25 cellular contexts compared by ENCODE assay signal in the genomic region with DNA sequence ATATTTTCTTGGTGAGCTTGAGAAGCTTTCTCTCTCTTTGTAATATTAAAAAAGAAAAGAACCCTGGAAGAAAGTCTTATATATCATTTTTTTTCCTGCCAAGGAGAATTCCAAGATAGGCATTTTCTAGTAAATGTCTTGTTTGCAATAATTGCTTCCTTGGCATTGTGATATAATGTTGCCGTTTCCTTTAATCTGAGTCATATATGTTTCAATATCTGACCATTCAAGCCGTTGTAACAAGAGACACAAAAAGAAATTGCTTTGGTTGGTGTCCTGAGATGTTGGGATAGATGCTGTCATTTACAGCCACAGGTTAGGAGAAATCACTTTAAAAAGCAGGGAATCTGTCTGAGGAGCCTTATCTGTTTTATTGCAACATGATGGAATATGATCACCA.
"Had no signal": no experiment of that assay in that cellular context is flagged by ENCODE, and none has a peak within 500 bp of the region (broad histone marks: within the 10 kb centered on the region; RNA-seq: fewer than 3 reads in every experiment).

No MANE protein-coding gene starts in this region.

- ATAC-seq: activated CD4-positive, alpha-beta T cell treated with anti-CD3 and anti-CD28 coated beads for 36 hours; activated CD8-positive, alpha-beta memory T cell treated with anti-CD3 and anti-CD28 coated beads, Interleukin-2, amount 10 ng/mL, durations not matched to agents 7 days and 5 days; activated CD8-positive, alpha-beta T cell treated with anti-CD3 and anti-CD28 coated beads, Interleukin-2, amount 10 ng/mL, durations not matched to agents 7 days and 5 days; activated naive CD4-positive, alpha-beta T cell treated with anti-CD3 and anti-CD28 coated beads, Interleukin-2, amount 50 U/mL, for 72 hours; effector memory CD8-positive, alpha-beta T cell had no signal

- H3K4me3 ChIP-seq: ascending aorta, breast epithelium, coronary artery, esophagus squamous epithelium had no signal

- H3K4me1 ChIP-seq: ascending aorta, breast epithelium, esophagus squamous epithelium had no signal

- H3K9me3 ChIP-seq: ascending aorta, breast epithelium, esophagus squamous epithelium had no signal

- H3K36me3 ChIP-seq: ascending aorta, breast epithelium, esophagus squamous epithelium had no signal

- H3K27ac ChIP-seq: ascending aorta, breast epithelium, coronary artery, epithelial cell of prostate, esophagus squamous epithelium had no signal

- DNase-seq: activated CD4-positive, alpha-beta memory T cell treated with anti-CD3 and anti-CD28 coated beads for 36 hours; activated CD4-positive, alpha-beta T cell treated with anti-CD3 and anti-CD28 coated beads for 36 hours; activated CD4-positive, alpha-beta T cell treated with anti-CD3 and anti-CD28 coated beads, Interleukin-2, amount 10 ng/mL, durations not matched to agents 24 days and 14 days; activated CD4-positive, CD25-positive, alpha-beta regulatory T cell; activated CD4-positive, CD25-positive, alpha-beta regulatory T cell treated with anti-CD3 and anti-CD28 coated beads, Interleukin-2, amount 50 U/mL, for 72 hours; activated CD8-positive, alpha-beta memory T cell treated with anti-CD3 and anti-CD28 coated beads, Interleukin-2, amount 10 ng/mL, durations not matched to agents 7 days and 5 days; activated CD8-positive, alpha-beta memory T cell treated with anti-CD3 and anti-CD28 coated beads, Interleukin-2, amount 50 U/mL, for 4 hours; activated CD8-positive, alpha-beta T cell treated with anti-CD3 and anti-CD28 coated beads, Interleukin-2, amount 10 ng/mL, durations not matched to agents 7 days and 5 days; activated effector memory CD4-positive, alpha-beta T cell treated with anti-CD3 and anti-CD28 coated beads, Interleukin-2, amount 50 U/mL, for 16 hours; activated naive CD4-positive, alpha-beta T cell; activated naive CD4-positive, alpha-beta T cell treated with anti-CD3 and anti-CD28 coated beads, Interleukin-2, amount 10 ng/mL, durations not matched to agents 7 days and 5 days; activated naive CD8-positive, alpha-beta T cell treated with anti-CD3 and anti-CD28 coated beads, Interleukin-2, amount 10 ng/mL, durations not matched to agents 7 days and 5 days; activated T-cell treated with anti-CD3 and anti-CD28 coated beads, Interleukin-2, amount 50 U/mL, for 1 hour; activated T-cell treated with anti-CD3 and anti-CD28 coated beads, Interleukin-2, amount 50 U/mL, for 48 hours; effector CD4-positive, alpha-beta T cell; effector memory CD8-positive, alpha-beta T cell; esophagus squamous epithelium; foreskin melanocyte; head of caudate nucleus; T-helper 2 cell had no signal

- H3K27me3 ChIP-seq: ascending aorta, breast epithelium, esophagus squamous epithelium had no signal
